9 cellular contexts compared by ENCODE assay signal in genomic region chr1:156625436-156626078, GRCh38. TPM values are rescaled to one million over a fixed set of nuclear protein-coding genes. Genes with fewer than 3 reads are reported as not detected.
A peak's percentile ranks its signal among the peaks of the same experiment; 100 is the strongest.
DNase-seq lines count a peak whose midpoint lies in the region; ATAC-seq and TF ChIP-seq lines count a peak whose summit lies in the region.
"Had no signal": no experiment of that assay in that cellular context is flagged by ENCODE, and none has a peak within 500 bp of the region (broad histone marks: within the 10 kb centered on the region; RNA-seq: fewer than 3 reads in every experiment).

No MANE protein-coding gene starts in this region.

- CTCF ChIA-PET in activated CD4-positive, alpha-beta memory T cell treated with anti-CD3 and anti-CD28 coated beads for 36 hours (lab: Charles Lee): interaction anchor here (0.5 to 9.6 kb wide), 19 partner anchors 12 to 266 kb away, joined by 3 to 209 read pairs (median 9); partner anchors contain the start of genes BCAN, HDGF, MEF2D and NAXE

- H3K27ac Mint-ChIP-seq in activated CD4-positive, alpha-beta memory T cell treated with anti-CD3 and anti-CD28 coated beads for 36 hours: no peak overlapping the region
- H3K27ac Mint-ChIP-seq in memory B cell: no peak overlapping the region

- no peak for TF ChIP-seq POLR2A in NB4 (IDR thresholded peaks at IDR 0.05; ENCODE audit: extremely low read depth, insufficient read length)
- TF ChIP-seq POLR2A in GM18505 (IDR thresholded peaks at IDR 0.05; ENCODE audit: borderline replicate concordance, extremely low read depth, insufficient read depth, insufficient read length): no peak

- POLR2A ChIA-PET in activated CD4-positive, alpha-beta memory T cell treated with anti-CD3 and anti-CD28 coated beads for 36 hours (lab: Charles Lee): no interaction called here

- peaks cover 46% of the 10 kb centered on the region for H3K27me3 Mint-ChIP-seq in activated CD4-positive, alpha-beta memory T cell treated with anti-CD3 and anti-CD28 coated beads for 36 hours
- H3K27me3 Mint-ChIP-seq in memory B cell: peaks cover 21% of the 10 kb centered on the region

- peaks cover 10% of the 10 kb centered on the region for H3K4me1 Mint-ChIP-seq in activated CD4-positive, alpha-beta memory T cell treated with anti-CD3 and anti-CD28 coated beads for 36 hours (ENCODE audit: low read depth)
- peaks cover 5% of the 10 kb centered on the region for H3K4me1 Mint-ChIP-seq in memory B cell

- intact Hi-C loops in activated CD4-positive, alpha-beta memory T cell treated with anti-CD3 and anti-CD28 coated beads for 36 hours (cut with micrococcal nuclease): no loop called here

- TF ChIP-seq CTCF in NB4 (IDR thresholded peaks at IDR 0.05; ENCODE audit: low read depth, low read length): peak; percentile 79

- no peak overlapping the region for H3K4me3 ChIP-seq in NB4 (ENCODE audit: low read depth, low read length)

- ATAC-seq in memory B cell (ENCODE audit: low read depth) (peak; percentile 61), GM18861 (IDR thresholded peaks at IDR 0.05; ENCODE audit: unreplicated experiment) (no peak), GM18505 (IDR thresholded peaks at IDR 0.05; ENCODE audit: unreplicated experiment) (no peak)

- no peaks in the 10 kb centered on the region for H3K36me3 Mint-ChIP-seq in activated CD4-positive, alpha-beta memory T cell treated with anti-CD3 and anti-CD28 coated beads for 36 hours
- H3K36me3 Mint-ChIP-seq in memory B cell: no peaks in the 10 kb centered on the region

- DNase-seq in ELF-1 (ENCODE audit: low read depth, low spot score): peak; percentile 67
- peak; percentile 52 for DNase-seq in NB4 (ENCODE audit: low read depth)
- DNase-seq in activated CD4-positive, alpha-beta memory T cell treated with anti-CD3 and anti-CD28 coated beads for 36 hours: peak; percentile 64
- peak; percentile 78 for DNase-seq in ecto neural progenitor cell (ENCODE audit: low spot score)
- DNase-seq in memory B cell (ENCODE audit: low spot score in 2 of 2): peak; percentile 72 to 77
- peak; percentile 40 to 45 for DNase-seq in stimulated activated CD8-positive, alpha-beta memory T cell treated with anti-CD3 and anti-CD28 coated beads, Interleukin-4, amount 100 ng/mL, for 4 hours (ENCODE audit: low read depth in 2 of 2, low spot score in 1 of 2)

- no peaks in the 10 kb centered on the region for H3K9me3 Mint-ChIP-seq in activated CD4-positive, alpha-beta memory T cell treated with anti-CD3 and anti-CD28 coated beads for 36 hours
- no peaks in the 10 kb centered on the region for H3K9me3 Mint-ChIP-seq in memory B cell

- H3K4me3 Mint-ChIP-seq in activated CD4-positive, alpha-beta memory T cell treated with anti-CD3 and anti-CD28 coated beads for 36 hours: peak overlapping the region; percentile 48
- peak overlapping the region; percentile 77 for H3K4me3 Mint-ChIP-seq in memory B cell

RNA-seq across cellular contexts. Expression of gene HAPLN2, which starts 6.3 kb away (rescaled TPM):
- under 1 TPM; 0.21 to 0.34 TPM for total RNA-seq in activated CD4-positive, alpha-beta memory T cell treated with anti-CD3 and anti-CD28 coated beads for 36 hours
- total RNA-seq: dermis microvascular lymphatic vessel endothelial cell had no signal

RNA-seq across cellular contexts. Expression of gene BCAN, which starts 16.4 kb away (rescaled TPM):
- total RNA-seq in activated CD4-positive, alpha-beta memory T cell treated with anti-CD3 and anti-CD28 coated beads for 36 hours: not detected
- total RNA-seq: dermis microvascular lymphatic vessel endothelial cell had no signal

RNA-seq across cellular contexts. Expression of gene GPATCH4, which starts 24.3 kb away (rescaled TPM):
- total RNA-seq in activated CD4-positive, alpha-beta memory T cell treated with anti-CD3 and anti-CD28 coated beads for 36 hours: 10 to 100 TPM; 40.2 to 43.2 TPM

RNA-seq across cellular contexts. Expression of gene NAXE, which starts 34.0 kb away (rescaled TPM):
- total RNA-seq in activated CD4-positive, alpha-beta memory T cell treated with anti-CD3 and anti-CD28 coated beads for 36 hours: 10 to 100 TPM; 73.6 to 76.7 TPM

RNA-seq across cellular contexts. Expression of gene TTC24, which starts 46.0 kb away (rescaled TPM):
- total RNA-seq in activated CD4-positive, alpha-beta memory T cell treated with anti-CD3 and anti-CD28 coated beads for 36 hours: under 1 TPM; 0.51 to 0.90 TPM
- total RNA-seq: dermis microvascular lymphatic vessel endothelial cell had no signal
